22 cellular contexts compared by ENCODE assay signal in genomic region chr2:12739721-12740254, GRCh38. TPM values are rescaled to one million over a fixed set of nuclear protein-coding genes. Genes with fewer than 3 reads are reported as not detected.
A peak's percentile ranks its signal among the peaks of the same experiment; 100 is the strongest.
DNase-seq lines count a peak whose midpoint lies in the region; ATAC-seq, FAIRE-seq and TF ChIP-seq lines count a peak whose summit lies in the region.
"Had no signal": no experiment of that assay in that cellular context is flagged by ENCODE, and none has a peak within 500 bp of the region (broad histone marks: within the 10 kb centered on the region; RNA-seq: fewer than 3 reads in every experiment).

No MANE protein-coding gene starts in this region.

- TF ChIP-seq POLR2A in K562 (conservative IDR thresholded peaks at IDR 0.05), result no peak
- no peak for TF ChIP-seq POLR2A in testis (IDR thresholded peaks at IDR 0.05)
- TF ChIP-seq POLR2A in H54 (IDR thresholded peaks at IDR 0.05; ENCODE audit: low read depth, low read length), result no peak

- peaks cover 23% of the 10 kb centered on the region for H3K4me1 ChIP-seq in CD8-positive, alpha-beta T cell (ENCODE audit: insufficient read depth, low read length)
- H3K4me1 ChIP-seq in K562 (replicated peaks in 1 of 2; ENCODE audit: control insufficient read depth in 2 of 2, insufficient read depth in 2 of 2, low read length in 2 of 2) (no peaks in the 10 kb centered on the region), testis (peaks cover 40% of the 10 kb centered on the region)
- H3K4me1 ChIP-seq: SJSA1 had no signal

- no peaks in the 10 kb centered on the region for H3K79me2 ChIP-seq in K562 (ENCODE audit: control insufficient read depth, insufficient read depth, low read length)

- FAIRE-seq in K562 (lab: Jason Lieb, UNC) (no peak), H54 (lab: Jason Lieb, UNC) (no peak)
- FAIRE-seq: GM12891, GM18507 had no signal

- H3K4me3 Mint-ChIP-seq in CD8-positive, alpha-beta T cell, result no peak overlapping the region
- no peak overlapping the region for H3K4me3 Mint-ChIP-seq in neural crest cell
- H3K4me3 Mint-ChIP-seq: CD4-positive, CD25-positive, alpha-beta regulatory T cell had no signal

- H3K9me3 Mint-ChIP-seq in CD8-positive, alpha-beta T cell, result no peaks in the 10 kb centered on the region
- no peaks in the 10 kb centered on the region for H3K9me3 Mint-ChIP-seq in neural crest cell
- H3K9me3 Mint-ChIP-seq: CD4-positive, CD25-positive, alpha-beta regulatory T cell had no signal

- no peak for DNase-seq in CD8-positive, alpha-beta T cell
- DNase-seq in K562 (ENCODE audit: extremely low read depth in 1 of 4, low spot score in 3 of 4), result no peak
- DNase-seq in neural crest cell (ENCODE audit: low read depth, low spot score), result no peak
- DNase-seq in testis, result no peak
- DNase-seq in H54 (ENCODE audit: insufficient read length, low spot score), result no peak
- DNase-seq in epidermal melanocyte (ENCODE audit: insufficient read length, low spot score), result no peak
- DNase-seq: CD4-positive, CD25-positive, alpha-beta regulatory T cell; DND-41; GDM1; GM23248; KBM-7; NCI-H1048; NCI-H1436 treated with DMSO at 0.1 percent for 48 hours; NCI-H2081; NCI-H510A; NCI-H774; PC-9 had no signal

- no peaks in the 10 kb centered on the region for H3K27me3 Mint-ChIP-seq in CD8-positive, alpha-beta T cell (ENCODE audit: low read depth)
- H3K27me3 Mint-ChIP-seq in neural crest cell (ENCODE audit: low read depth), result no peaks in the 10 kb centered on the region
- H3K27me3 Mint-ChIP-seq: CD4-positive, CD25-positive, alpha-beta regulatory T cell had no signal

- TF ChIP-seq RAD21 in K562 (CRISPR knock-in tag; conservative IDR thresholded peaks at IDR 0.05 in 1 of 2, IDR thresholded peaks at IDR 0.05 in 1 of 2), result no peak

- no peak overlapping the region for H3K4me3 ChIP-seq in CD8-positive, alpha-beta T cell (ENCODE audit: low read depth, low read length)
- H3K4me3 ChIP-seq in K562 (no peak overlapping the region), testis (no peak overlapping the region)
- H3K4me3 ChIP-seq: GM23248, PC-9, SJSA1 had no signal

- no peak overlapping the region for H3K4me2 ChIP-seq in K562 (ENCODE audit: insufficient read depth, low read length)
- H3K4me2 ChIP-seq: PC-9 had no signal

- no peaks in the 10 kb centered on the region for H4K20me1 ChIP-seq in K562 (replicated peaks; ENCODE audit: control insufficient read depth, insufficient read depth, low read length)

- CTCF ChIA-PET in CD8-positive, alpha-beta T cell (lab: Charles Lee), result no interaction called here
- CTCF ChIA-PET in K562 (lab: Yijun Ruan, JAX; ENCODE audit: low intra/inter-chr PET ratio), result no interaction called here

- in situ Hi-C loops in K562 (cut with MboI), result loop anchor here (25.0 kb wide), 1 partner anchor 273 kb away; no protein-coding TSS in a partner anchor

- H3K36me3 ChIP-seq in CD8-positive, alpha-beta T cell (ENCODE audit: insufficient read depth, low read length), result peaks cover 27% of the 10 kb centered on the region
- H3K36me3 ChIP-seq in K562 (ENCODE audit: control insufficient read depth, insufficient read depth, low read length) (peaks cover 44% of the 10 kb centered on the region; the same call in 2 of the 3 replicates), testis (ENCODE audit: low read depth, missing control alignments) (no peaks in the 10 kb centered on the region)

- ATAC-seq in CD8-positive, alpha-beta T cell, result no peak
- ATAC-seq in K562 (no peak), GM21515 (IDR thresholded peaks at IDR 0.05; ENCODE audit: unreplicated experiment) (no peak)
- ATAC-seq: HCT116 had no signal

- no peak overlapping the region for H3K9ac ChIP-seq in K562 (ENCODE audit: insufficient read depth in 1 of 2, low read depth in 2 of 2, low read length in 2 of 2)
- H3K9ac ChIP-seq: GM23248 had no signal

- no peaks in the 10 kb centered on the region for H3K9me1 ChIP-seq in K562 (ENCODE audit: control insufficient read depth, insufficient read depth, low read length)

- no peaks in the 10 kb centered on the region for H3K9me3 ChIP-seq in CD8-positive, alpha-beta T cell (ENCODE audit: low read length)
- H3K9me3 ChIP-seq in K562 (replicated peaks; ENCODE audit: control insufficient read depth, insufficient read depth, low read depth, low read length) (no peaks in the 10 kb centered on the region), testis (no peaks in the 10 kb centered on the region)
- H3K9me3 ChIP-seq: SJSA1 had no signal

- TF ChIP-seq CTCF in CD8-positive, alpha-beta T cell (IDR thresholded peaks at IDR 0.05), result no peak
- TF ChIP-seq CTCF in K562 (IDR thresholded peaks at IDR 0.05 in 2 of 3, conservative IDR thresholded peaks at IDR 0.05 in 1 of 3; ENCODE audit: insufficient read depth in 2 of 3, low read depth in 1 of 3, low read length in 3 of 3) (no peak), neural crest cell (conservative IDR thresholded peaks at IDR 0.05) (no peak), testis (IDR thresholded peaks at IDR 0.05) (no peak)

- no peak overlapping the region for H2AFZ ChIP-seq in K562 (ENCODE audit: low read depth, low read length)
- H2AFZ ChIP-seq: GM23248, PC-9 had no signal

- BruUV-seq in K562 (replicated peaks; lab: Mats Ljungman, UMichigan), result no TSS peak

- 85% methylated on average over 9 of the region's 9 CpGs for WGBS in K562 (ENCODE audit: insufficient coverage, low coverage, missing lambda C conversion rate)
- WGBS in testis, 2 donors, result 88 to 90% methylated on average over 9 of the region's 9 CpGs

- intact Hi-C loops in CD8-positive, alpha-beta T cell (cut with DNase I, micrococcal nuclease), result loop anchor here in 1 of 2 experiments (10.0 kb wide), 1 partner anchor 75 kb away; no protein-coding TSS in a partner anchor
- intact Hi-C loops in K562 (cut with micrococcal nuclease) (no loop called here), testis (cut with DNase I; ENCODE audit: low total_unique reads) (loop anchor here (10.0 kb wide), 1 partner anchor 65 kb away; no protein-coding TSS in a partner anchor)

- H3K27me3 ChIP-seq in CD8-positive, alpha-beta T cell (ENCODE audit: insufficient read depth, low read length), result no peaks in the 10 kb centered on the region
- no peaks in the 10 kb centered on the region for H3K27me3 ChIP-seq in K562 (ENCODE audit: control insufficient read depth in 2 of 2, insufficient read depth in 2 of 2, low read length in 2 of 2)
- no peaks in the 10 kb centered on the region for H3K27me3 ChIP-seq in testis
- H3K27me3 ChIP-seq: SJSA1 had no signal

- peaks cover 76% of the 10 kb centered on the region for H3K36me3 Mint-ChIP-seq in CD8-positive, alpha-beta T cell
- peaks cover 54% of the 10 kb centered on the region for H3K36me3 Mint-ChIP-seq in neural crest cell (ENCODE audit: low read depth)

- peak overlapping the region; percentile 12 for H3K27ac Mint-ChIP-seq in CD8-positive, alpha-beta T cell
- peak overlapping the region; percentile 44 for H3K27ac Mint-ChIP-seq in neural crest cell (ENCODE audit: unreplicated experiment)

- H3K27ac ChIP-seq in CD8-positive, alpha-beta T cell (ENCODE audit: low read depth, low read length), result no peak overlapping the region
- H3K27ac ChIP-seq in K562 (ENCODE audit: extremely low read depth, low read depth, low read length), result no peak overlapping the region
- peak overlapping the region; percentile 5 to 96 for H3K27ac ChIP-seq in testis
- H3K27ac ChIP-seq: GM23248, SJSA1 had no signal

- no peak for TF ChIP-seq EP300 in K562 (IDR thresholded peaks at IDR 0.05; ENCODE audit: low read length)

- H3K4me1 Mint-ChIP-seq in CD8-positive, alpha-beta T cell (ENCODE audit: low read depth), result peaks cover 21% of the 10 kb centered on the region
- peaks cover 53% of the 10 kb centered on the region for H3K4me1 Mint-ChIP-seq in neural crest cell

- POLR2A ChIA-PET in CD8-positive, alpha-beta T cell (lab: Charles Lee), result interaction anchor here (0.9 kb wide), 1 partner anchor 18 kb away, joined by 3 read pairs; no protein-coding TSS in a partner anchor
- POLR2A ChIA-PET in K562 (lab: Yijun Ruan, JAX), result interaction anchor here (1.0 kb wide), 1 partner anchor 11 kb away, joined by 3 read pairs; no protein-coding TSS in a partner anchor

TF ChIP-seq in K562, 482 proteins besides CTCF, POLR2A, EP300 and RAD21:
- peak; percentile 20 for TF ChIP-seq RBM25 (IDR thresholded peaks at IDR 0.05; ENCODE audit: low read depth, low read length, severe bottlenecking)
- TF ChIP-seq ZFP91 (CRISPR knock-in tag; IDR thresholded peaks at IDR 0.05), result no peak

RNA-seq across cellular contexts. Expression of gene TRIB2, which starts 23.1 kb away (rescaled TPM):
- total RNA-seq in CD8-positive, alpha-beta T cell, result 10 to 100 TPM; 46.6 to 54.4 TPM
- 27.9 and 40.5 TPM in 2 replicates for total RNA-seq in K562 (2011; cell fraction: chromatin; rRNA removed; ENCODE audit: low replicate concordance)
- 35.9 and 38.8 TPM in 2 replicates for total RNA-seq in K562 (2011; cell fraction: nucleolus; rRNA removed)
- total RNA-seq in K562 (2011; cell fraction: nucleoplasm; rRNA removed), result 25.5 and 29.1 TPM in 2 replicates
- total RNA-seq in K562 (2014; rRNA removed), result 27.5 and 30.9 TPM in 2 replicates
- total RNA-seq in K562 (2014; rRNA removed; fragmentation: Illumina TruSeq; extraction: Trizol), result 24.1 and 24.8 TPM in 2 replicates
- total RNA-seq in K562 (2015; rRNA removed; fragmentation: Illumina TruSeq; extraction: Trizol), result 19.8 and 19.9 TPM in 2 replicates
- total RNA-seq in K562 (2021), result 39.0 and 43.0 TPM in 2 replicates
- polyA plus RNA-seq in K562 (2011; rRNA removed), result 22.1 and 28.6 TPM in 2 replicates
- polyA plus RNA-seq in K562 (2011; cell fraction: cytosol; rRNA removed), result 21.6 and 26.2 TPM in 2 replicates
- 58.7 and 62.0 TPM in 2 replicates for polyA plus RNA-seq in K562 (2011; cell fraction: nucleus; rRNA removed)
- polyA plus RNA-seq in K562 (2012), result 20.0 and 26.4 TPM in 2 replicates
- polyA plus RNA-seq in K562 (2014; fragmentation: Illumina TruSeq; extraction: Trizol), result 22.5 and 26.3 TPM in 2 replicates
- 10 to 100 TPM in 1 of 2 experiments, 1 to 10 TPM in 1; 9.0 to 12.2 TPM for polyA plus RNA-seq in K562 (2014; fragmentation: Nextera tagmentation; extraction: Ambion mirVana)
- polyA plus RNA-seq in K562 (2014; rRNA removed), result 28.1 and 36.4 TPM in 2 replicates
- polyA minus RNA-seq in K562 (2011; rRNA and poly(A)+ RNA removed), result 25.6 and 33.0 TPM in 2 replicates
- 24.9 and 28.0 TPM in 2 replicates for polyA minus RNA-seq in K562 (2011; cell fraction: cytosol; rRNA and poly(A)+ RNA removed)
- polyA minus RNA-seq in K562 (2011; cell fraction: nucleus; rRNA and poly(A)+ RNA removed), result 48.7 and 49.8 TPM in 2 replicates
- total RNA-seq in neural crest cell, result 73.6 and 74.3 TPM in 2 replicates
- 100 to 1,000 TPM; 189 to 190 TPM for total RNA-seq in testis
- 54.9 TPM for polyA plus RNA-seq in testis (ENCODE audit: insufficient read depth, low read depth, low replicate concordance)

Comparison
In these comparisons a context has a peak if more than half of its experiments do, and no peak if none do; other contexts are left out.
1. H3K27ac ChIP-seq: peak in testis (2 of 2); none in CD8-positive, alpha-beta T cell (single experiment) and K562 (single experiment).